Comparison of ENCODE assay signal across 8 cellular contexts in the genomic region with DNA sequence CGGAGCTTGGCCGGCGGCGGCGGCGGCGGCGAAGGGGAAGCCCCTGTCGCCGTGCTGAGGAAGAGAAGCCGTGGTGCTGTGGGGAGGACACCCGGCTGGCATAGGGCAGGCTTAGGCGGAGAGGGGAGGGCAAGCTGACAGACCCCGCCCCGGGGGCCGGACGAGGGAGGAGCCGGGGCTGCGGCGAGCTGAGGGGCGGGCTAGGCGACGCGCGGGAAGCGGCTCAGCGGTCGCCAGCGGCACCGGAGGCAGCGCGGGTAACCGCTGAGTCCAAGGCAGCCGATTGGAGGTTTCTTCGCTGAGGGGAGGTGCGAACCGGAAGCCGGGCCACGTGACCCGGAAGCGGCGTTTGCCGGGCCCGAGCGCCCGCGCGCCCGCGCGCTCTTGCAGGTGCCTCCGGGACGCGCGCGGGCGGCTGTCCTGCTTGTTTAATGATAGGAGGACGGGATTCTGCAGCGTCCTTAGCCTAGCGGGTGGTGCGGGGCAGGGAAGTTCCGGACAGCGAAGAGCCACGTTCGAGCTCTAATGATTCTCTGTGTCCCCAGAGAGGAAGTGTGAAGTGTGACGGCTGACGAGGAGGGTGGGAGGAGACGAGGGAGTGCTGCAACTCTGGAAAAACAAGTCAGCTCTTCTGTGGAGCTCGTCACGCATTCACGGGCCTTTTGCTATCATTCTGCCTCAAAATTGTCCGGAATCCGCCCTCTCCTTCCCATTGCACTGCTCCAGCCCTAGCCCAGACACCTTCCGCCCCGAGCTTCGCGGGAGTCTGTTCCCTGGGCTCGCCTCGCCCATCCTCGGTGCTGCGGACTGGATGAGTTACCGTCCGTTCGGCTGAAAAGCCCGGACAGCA. TPM values are rescaled to one million over a fixed set of nuclear protein-coding genes. Genes with fewer than 3 reads are reported as not detected.
DNase-seq lines count a peak whose midpoint lies in the region; ATAC-seq and TF ChIP-seq lines count a peak whose summit lies in the region.

A gene (minus strand): TSS at position 102 of the 850 bp plus-strand sequence. CDS start 2,289 bp downstream, outside the sequence.

- no peak within 1 kb of the TSS for H3K4ac ChIP-seq in mesenchymal stem cell (ENCODE audit: low read depth in 1 of 2, low read length in 2 of 2)

- H2AK5ac ChIP-seq in mesenchymal stem cell (ENCODE audit: low read length, severe bottlenecking) = no peak within 1 kb of the TSS

- H3K36me3 ChIP-seq in Caco-2 (ENCODE audit: control insufficient read depth, insufficient read depth, low read length) (no peaks in the 10 kb centered on the region), mesenchymal stem cell (ENCODE audit: control insufficient read depth in 1 of 2, insufficient read depth in 2 of 2, low read depth in 1 of 2, low read length in 2 of 2) (no peaks in the 10 kb centered on the region)

- H3K79me1 ChIP-seq in mesenchymal stem cell (replicated peaks; ENCODE audit: low read length, poor library complexity, severe bottlenecking) = no peaks in the 10 kb centered on the region

- no peaks in the 10 kb centered on the region for H3K4me1 ChIP-seq in Caco-2
- H3K4me1 ChIP-seq in mesenchymal stem cell (ENCODE audit: control insufficient read depth, insufficient read depth, low read depth, low read length) = no peaks in the 10 kb centered on the region

- peak within 1 kb of the TSS in 1 of 2 experiments; percentile 65 for H3K14ac ChIP-seq in mesenchymal stem cell (ENCODE audit: low read length in 2 of 2)

- DNase-seq in Caco-2 (peak; percentile 92 to 95), HUDEP-2 (lab: John Stamatoyannopoulos, UW; ENCODE audit: unreplicated experiment in 76 of 76) (peak; percentile 7 to 90 (median 79)), NOMO-1 treated with dmso at 0.1 percent for 144 hours (lab: John Stamatoyannopoulos, UW; ENCODE audit: unreplicated experiment) (peak; percentile 99), mesenchymal stem cell (peak; percentile 92)
- DNase-seq in activated CD8-positive, alpha-beta memory T cell treated with anti-CD3 and anti-CD28 coated beads for 48 hours (ENCODE audit: low read depth in 2 of 3, low spot score in 2 of 3) = peak; percentile 67 to 96 (median 96)
- peak; percentile 88 to 94 (median 91) for DNase-seq in effector memory CD8-positive, alpha-beta T cell
- DNase-seq in stimulated activated CD8-positive, alpha-beta memory T cell treated with anti-CD3 and anti-CD28 coated beads, Interleukin-12 subunit alpha, Interleukin-12 subunit beta, amount 100 ng/mL, for 24 hours (ENCODE audit: extremely low read depth) = peak; percentile 64

- peak within 1 kb of the TSS; percentile 82 for H3K27ac Mint-ChIP-seq in Caco-2 (ENCODE audit: unreplicated experiment)
- H3K27ac Mint-ChIP-seq in effector memory CD8-positive, alpha-beta T cell = peak within 1 kb of the TSS; percentile 93 to 96

- no peaks in the 10 kb centered on the region for H3K4me1 Mint-ChIP-seq in Caco-2 (ENCODE audit: low read depth, unreplicated experiment)
- H3K4me1 Mint-ChIP-seq in effector memory CD8-positive, alpha-beta T cell (ENCODE audit: low read depth in 2 of 2) = peaks cover 6 to 11% of the 10 kb centered on the region in 2 donors

- H3K23ac ChIP-seq in mesenchymal stem cell (ENCODE audit: low read length in 2 of 2) = peak within 1 kb of the TSS in 1 of 2 experiments; percentile 80

- WGBS in mesenchymal stem cell = under 1% methylated on average over 50 of the region's 85 CpGs

- no peaks in the 10 kb centered on the region for H3K9me3 ChIP-seq in Caco-2
- H3K9me3 ChIP-seq in mesenchymal stem cell (ENCODE audit: control insufficient read depth, low read length) = no peaks in the 10 kb centered on the region

- no peaks in the 10 kb centered on the region for H3K9me3 Mint-ChIP-seq in Caco-2 (ENCODE audit: unreplicated experiment)
- H3K9me3 Mint-ChIP-seq in effector memory CD8-positive, alpha-beta T cell = no peaks in the 10 kb centered on the region

- H3K27ac ChIP-seq in mesenchymal stem cell (ENCODE audit: low read length, poor library complexity, severe bottlenecking) = peak within 1 kb of the TSS; percentile 81

- BruUV-seq in Caco-2 (replicated peaks; lab: Mats Ljungman, UMichigan) = no TSS peak

- H3K4me3 Mint-ChIP-seq in Caco-2 (ENCODE audit: unreplicated experiment) = peak within 1 kb of the TSS; percentile 89
- H3K4me3 Mint-ChIP-seq in effector memory CD8-positive, alpha-beta T cell = peak within 1 kb of the TSS; percentile 88 to 92

- peak within 1 kb of the TSS; percentile 86 for H3K9ac ChIP-seq in mesenchymal stem cell (ENCODE audit: low read length)

- H3K4me2 ChIP-seq in mesenchymal stem cell (ENCODE audit: low read length, poor library complexity, severe bottlenecking) = peak within 1 kb of the TSS; percentile 93

- CTCF ChIA-PET in Caco-2 (lab: Charles Lee) = interaction anchor here (0.6 to 1.0 kb wide), 5 partner anchors 20 to 828 kb away, joined by 3 to 6 read pairs (median 5); no protein-coding TSS in a partner anchor

- peak within 1 kb of the TSS; percentile 9 to 34 for H3K18ac ChIP-seq in mesenchymal stem cell (ENCODE audit: low read depth in 1 of 2, low read length in 2 of 2)

- H3K4me3 ChIP-seq in Caco-2 (ENCODE audit: low read depth, low read length) (peak within 1 kb of the TSS; percentile 67), mesenchymal stem cell (ENCODE audit: insufficient read depth in 1 of 2, low read depth in 1 of 2, low read length in 2 of 2) (peak within 1 kb of the TSS; percentile 85 to 92)

- intact Hi-C loops in Caco-2 (cut with micrococcal nuclease; ENCODE audit: unreplicated experiment) = loop anchor here (1.0 to 10.0 kb wide), 3 partner anchors 20 to 860 kb away; a partner anchor contains a TSS

- no peaks in the 10 kb centered on the region for H3K36me3 Mint-ChIP-seq in Caco-2 (ENCODE audit: insufficient read depth, unreplicated experiment)
- peaks cover 13% of the 10 kb centered on the region for H3K36me3 Mint-ChIP-seq in effector memory CD8-positive, alpha-beta T cell (ENCODE audit: insufficient read depth)

- peak within 1 kb of the TSS; percentile 86 for H2AFZ ChIP-seq in mesenchymal stem cell (ENCODE audit: low read depth, low read length)

- H3K27me3 ChIP-seq in Caco-2 (replicated peaks; ENCODE audit: control insufficient read depth, insufficient read depth, low read length) = no peaks in the 10 kb centered on the region
- peaks cover 0 to 15% of the 10 kb centered on the region in 2 experiments for H3K27me3 ChIP-seq in mesenchymal stem cell (ENCODE audit: control insufficient read depth in 1 of 2, insufficient read depth in 1 of 2, low read length in 2 of 2)

- peaks cover 2% of the 10 kb centered on the region for H3K27me3 Mint-ChIP-seq in Caco-2 (ENCODE audit: insufficient read depth, unreplicated experiment)
- H3K27me3 Mint-ChIP-seq in effector memory CD8-positive, alpha-beta T cell = no peaks in the 10 kb centered on the region

- peak within 1 kb of the TSS; percentile 73 for H2BK120ac ChIP-seq in mesenchymal stem cell (ENCODE audit: low read depth, low read length)

- no peak within 1 kb of the TSS for H4K8ac ChIP-seq in mesenchymal stem cell (ENCODE audit: low read length)

- ATAC-seq in GM21390 (IDR thresholded peaks at IDR 0.05; ENCODE audit: unreplicated experiment) = peak; percentile 91
- peak; percentile 92 for ATAC-seq in effector memory CD8-positive, alpha-beta T cell (replicated peaks)

- H2BK15ac ChIP-seq in mesenchymal stem cell (ENCODE audit: low read depth, poor library complexity, severe bottlenecking) = no peak within 1 kb of the TSS

- TF ChIP-seq CTCF in Caco-2 (IDR thresholded peaks at IDR 0.05; ENCODE audit: insufficient read depth in 1 of 2, low read depth in 1 of 2, low read length in 1 of 2, severe bottlenecking in 1 of 2, unreplicated experiment in 1 of 2) = no peak

- H4K91ac ChIP-seq in mesenchymal stem cell (ENCODE audit: low read length) = no peak within 1 kb of the TSS

- POLR2A ChIA-PET in Caco-2 (lab: Charles Lee) = interaction anchor here (0.5 to 0.7 kb wide), 3 partner anchors 39 to 745 kb away, joined by 3 to 8 read pairs (median 4); no protein-coding TSS in a partner anchor

- H2BK5ac ChIP-seq in mesenchymal stem cell (ENCODE audit: low read depth, low read length, poor library complexity, severe bottlenecking) = no peak within 1 kb of the TSS

- H2BK12ac ChIP-seq in mesenchymal stem cell (ENCODE audit: low read length in 2 of 2) = peak within 1 kb of the TSS in 1 of 2 experiments; percentile 10

RNA-seq across cellular contexts. Expression of the gene that starts here (rescaled TPM):
- 18.4 and 18.6 TPM in 2 replicates for total RNA-seq in Caco-2 (2022)
- 45.4 TPM for polyA plus RNA-seq in mesenchymal stem cell (2013, experiment 1 of 2)
- polyA plus RNA-seq in mesenchymal stem cell (2013, experiment 2 of 2) = 47.5 TPM

Comparison
In these comparisons a context has a peak if more than half of its experiments do, and no peak if none do; other contexts are left out.
1. Peak in every context shown above with its lines: DNase-seq, ATAC-seq, H3K4me3 ChIP-seq and H3K27ac ChIP-seq.